In the genomic region with DNA sequence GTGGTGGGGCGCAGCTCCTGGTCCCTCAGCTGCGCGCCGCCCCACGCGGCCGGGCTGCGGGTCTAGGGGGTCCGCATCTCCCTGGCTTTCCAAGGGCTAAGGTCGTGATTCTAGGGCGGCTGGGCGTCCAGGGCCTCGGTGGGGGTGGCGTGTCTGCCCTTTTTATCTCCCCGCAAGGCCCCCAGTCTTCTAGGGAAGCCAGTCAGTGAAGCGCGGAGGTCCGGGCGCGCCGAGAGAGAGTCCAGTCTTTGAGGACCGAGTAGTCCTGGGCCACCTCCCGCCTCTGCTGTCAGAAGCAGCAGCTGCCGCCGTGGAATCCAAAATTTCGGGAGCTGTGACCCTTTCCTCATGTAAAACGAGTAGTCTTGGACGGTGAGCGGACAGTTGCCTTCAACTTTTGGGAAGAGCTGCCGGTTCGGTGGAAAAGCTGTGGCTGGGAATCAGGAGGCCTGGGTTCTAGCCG, we compare ENCODE assay signal across 8 cellular contexts. TPM values are rescaled to one million over a fixed set of nuclear protein-coding genes. Genes with fewer than 3 reads are reported as not detected.
A peak's percentile ranks its signal among the peaks of the same experiment; 100 is the strongest.
DNase-seq lines count a peak whose midpoint lies in the region; ATAC-seq, FAIRE-seq and TF ChIP-seq lines count a peak whose summit lies in the region.
"Not testable (repeated sequence)": the region's sequence is repeated elsewhere in the genome, so short reads cannot be mapped to it uniquely, and the experiment has no call there.

No MANE protein-coding gene starts in this region.

- H3K9me3 Mint-ChIP-seq in activated T-cell treated with anti-CD3 and anti-CD28 coated beads, Interleukin-2, amount 50 U/mL, for 72 hours: not testable (repeated sequence)
- H3K9me3 Mint-ChIP-seq in endodermal cell: peaks cover 11% of the 10 kb centered on the region

- POLR2A ChIA-PET in A549 (lab: Yijun Ruan, JAX): interaction anchor here (2.7 kb wide), 1 partner anchor 40 kb away, joined by 20 read pairs; the partner anchor contains the start of gene ZCCHC7

- not testable (repeated sequence) for DNase-seq in A549 (ENCODE audit: low read depth in 1 of 2, low spot score in 1 of 2); activated T-cell treated with anti-CD3 and anti-CD28 coated beads, Interleukin-2, amount 50 U/mL, for 72 hours; endodermal cell
- DNase-seq in NCI-H2227 (lab: John Stamatoyannopoulos, UW; ENCODE audit: unreplicated experiment): peak; percentile 40
- DNase-seq in prostate gland (ENCODE audit: low spot score): peak; percentile 11

- H3K36me3 ChIP-seq in endodermal cell (ENCODE audit: control insufficient read depth, insufficient read depth, low read length); prostate gland: not testable (repeated sequence)

- peaks cover 56% of the 10 kb centered on the region for H3K4me1 Mint-ChIP-seq in activated T-cell treated with anti-CD3 and anti-CD28 coated beads, Interleukin-2, amount 50 U/mL, for 72 hours (ENCODE audit: low read depth)
- not testable (repeated sequence) for H3K4me1 Mint-ChIP-seq in endodermal cell

- TF ChIP-seq RAD21 in A549 (conservative IDR thresholded peaks at IDR 0.05 in 1 of 2, IDR thresholded peaks at IDR 0.05 in 1 of 2): not testable (repeated sequence)

- peak overlapping the region; percentile 81 for H3K9ac ChIP-seq in endodermal cell (ENCODE audit: extremely low read depth, low read length, poor library complexity, severe bottlenecking)

- 9% methylated on average over 20 of the region's 32 CpGs for WGBS in A549 (ENCODE audit: missing lambda C conversion rate)
- 0 to 1% methylated on average over 16 to 32 of the region's 32 CpGs for WGBS in endodermal cell (ENCODE audit: insufficient coverage in 1 of 2, insufficient read length in 1 of 2), 2 experiments
- 0% methylated on average over 26 of the region's 32 CpGs for WGBS in prostate gland

- CTCF ChIA-PET in A549 (lab: Yijun Ruan, JAX): interaction anchor here (0.9 to 1.6 kb wide), 4 partner anchors 24 to 249 kb away, joined by 3 to 5 read pairs (median 4); no protein-coding TSS in a partner anchor

- FAIRE-seq in A549 (lab: Jason Lieb, UNC): not testable (repeated sequence)

- TF ChIP-seq POLR2A in A549 (IDR thresholded peaks at IDR 0.05; ENCODE audit: low read length); prostate gland (IDR thresholded peaks at IDR 0.05): not testable (repeated sequence)

- intact Hi-C loops in prostate gland (cut with DNase I): loop anchor here (5.0 kb wide), 1 partner anchor 37 kb away; no protein-coding TSS in a partner anchor

- H3K9me3 ChIP-seq in A549; endodermal cell (ENCODE audit: control insufficient read depth, low read length); prostate gland: not testable (repeated sequence)

- not testable (repeated sequence) for H3K36me3 Mint-ChIP-seq in activated T-cell treated with anti-CD3 and anti-CD28 coated beads, Interleukin-2, amount 50 U/mL, for 72 hours (ENCODE audit: insufficient read depth in 2 of 2); endodermal cell (ENCODE audit: low read depth)

- peak overlapping the region; percentile 84 to 97 for H3K4me3 Mint-ChIP-seq in activated T-cell treated with anti-CD3 and anti-CD28 coated beads, Interleukin-2, amount 50 U/mL, for 72 hours
- peak overlapping the region; percentile 87 for H3K4me3 Mint-ChIP-seq in endodermal cell

- H3K4me2 ChIP-seq in A549: peak overlapping the region; percentile 92

- not testable (repeated sequence) for TF ChIP-seq EP300 in A549 (IDR thresholded peaks at IDR 0.05)

- not testable (repeated sequence) for H3K27me3 Mint-ChIP-seq in activated T-cell treated with anti-CD3 and anti-CD28 coated beads, Interleukin-2, amount 50 U/mL, for 72 hours (ENCODE audit: low read depth)
- H3K27me3 Mint-ChIP-seq in endodermal cell (ENCODE audit: insufficient read depth): peaks cover 26% of the 10 kb centered on the region

- H3K4me3 ChIP-seq in A549: peak overlapping the region; percentile 79
- H3K4me3 ChIP-seq in endodermal cell (ENCODE audit: low read length): peak overlapping the region; percentile 91
- peak overlapping the region; percentile 79 to 96 for H3K4me3 ChIP-seq in prostate gland

- H3K27ac ChIP-seq in A549 (peak overlapping the region; percentile 83 to 96), endodermal cell (ENCODE audit: low read depth, low read length) (peak overlapping the region; percentile 27), layer of hippocampus (ENCODE audit: low read depth, low read length) (peak overlapping the region; percentile 88), prostate gland (peak overlapping the region; percentile 79 to 80)

- TF ChIP-seq CTCF in A549 (IDR thresholded peaks at IDR 0.05); endodermal cell (conservative IDR thresholded peaks at IDR 0.05); prostate gland (IDR thresholded peaks at IDR 0.05): not testable (repeated sequence)

- peak overlapping the region; percentile 93 for H3K27ac Mint-ChIP-seq in activated T-cell treated with anti-CD3 and anti-CD28 coated beads, Interleukin-2, amount 50 U/mL, for 72 hours
- H3K27ac Mint-ChIP-seq in endodermal cell: peak overlapping the region; percentile 93

- not testable (repeated sequence) for H3K4me1 ChIP-seq in A549; endodermal cell (ENCODE audit: control insufficient read depth, insufficient read depth, low read length); prostate gland (replicated peaks)

- peak; percentile 55 to 75 for ATAC-seq in A549
- ATAC-seq in GM19023 (IDR thresholded peaks at IDR 0.05; ENCODE audit: unreplicated experiment): peak; percentile 21
- peak; percentile 16 for ATAC-seq in HG02943 (IDR thresholded peaks at IDR 0.05; ENCODE audit: low read depth, unreplicated experiment)
- ATAC-seq in activated T-cell treated with anti-CD3 and anti-CD28 coated beads, Interleukin-2, amount 50 U/mL, for 72 hours (replicated peaks in 1 of 2): peak; percentile 31 to 37

- peaks cover 12% of the 10 kb centered on the region for H3K27me3 ChIP-seq in endodermal cell (ENCODE audit: control insufficient read depth, insufficient read depth, low read length, poor library complexity, severe bottlenecking)
- H3K27me3 ChIP-seq in layer of hippocampus (ENCODE audit: control insufficient read depth, insufficient read depth, low read length); prostate gland (replicated peaks; ENCODE audit: insufficient read depth): not testable (repeated sequence)

RNA-seq across cellular contexts. Expression of gene ZCCHC7, which starts 40.2 kb away (rescaled TPM):
- polyA plus RNA-seq in A549 (2011; rRNA removed) (30.0 and 34.6 TPM in 2 replicates), A549 (2017; fragmentation: RNase III; extraction: RNeasy Plus Mini Kit Qiagen cat#74134 plus additional on column Dnase treatment) (12.4 to 15.7 TPM (median 15.7 TPM) in 3 replicates)
- 9.9 and 10.9 TPM in 2 replicates for polyA plus RNA-seq in A549 (2012; cell fraction: cytosol; rRNA removed)
- 6.8 and 7.9 TPM in 2 replicates for polyA plus RNA-seq in A549 (2012; cell fraction: nucleus; rRNA removed)
- polyA minus RNA-seq in A549 (2011; rRNA and poly(A)+ RNA removed): 35.1 and 39.4 TPM in 2 replicates
- 10 to 100 TPM; 47.2 to 47.4 TPM for total RNA-seq in activated T-cell treated with anti-CD3 and anti-CD28 coated beads, Interleukin-2, amount 50 U/mL, for 72 hours
- total RNA-seq in endodermal cell (10 to 100 TPM; 21.2 to 22.7 TPM), prostate gland (10 to 100 TPM; 12.7 to 14.2 TPM)
- polyA plus RNA-seq in endodermal cell (2013, experiment 1 of 2): 21.0 TPM
- polyA plus RNA-seq in endodermal cell (2013, experiment 2 of 2): 20.0 TPM

RNA-seq across cellular contexts. Expression of gene PAX5, which starts 46.1 kb away (rescaled TPM):
- polyA plus RNA-seq in A549 (2011; rRNA removed): not detected in 2 replicates
- 0.01 TPM in 1 of 2 replicates, not detected in the other for polyA plus RNA-seq in A549 (2012; cell fraction: cytosol; rRNA removed)
- 0.01 TPM in 1 of 2 replicates, not detected in the other for polyA plus RNA-seq in A549 (2012; cell fraction: nucleus; rRNA removed)
- not detected in 3 replicates for polyA plus RNA-seq in A549 (2017; fragmentation: RNase III; extraction: RNeasy Plus Mini Kit Qiagen cat#74134 plus additional on column Dnase treatment)
- not detected in 2 replicates for polyA minus RNA-seq in A549 (2011; rRNA and poly(A)+ RNA removed)
- 1 to 10 TPM; 2.2 TPM for total RNA-seq in activated T-cell treated with anti-CD3 and anti-CD28 coated beads, Interleukin-2, amount 50 U/mL, for 72 hours
- under 1 TPM in 1 of 2 donors, not detected in 1; 0.15 TPM for total RNA-seq in endodermal cell
- 0.75 TPM for polyA plus RNA-seq in endodermal cell (2013, experiment 1 of 2)
- polyA plus RNA-seq in endodermal cell (2013, experiment 2 of 2): 1.6 TPM
- total RNA-seq in prostate gland: under 1 TPM; 0.05 to 0.11 TPM

Comparison
In these comparisons a context has a peak if more than half of its experiments do, and no peak if none do; other contexts are left out.
1. H3K27ac ChIP-seq: peak in every context shown above with its lines; median percentile 90 in A549; 88 in layer of hippocampus; 80 in prostate gland; 27 in endodermal cell.